Comparison of ENCODE assay signal across 8 cellular contexts in genomic region chr1:157992813-157993178, GRCh38. TPM values are rescaled to one million over a fixed set of nuclear protein-coding genes. Genes with fewer than 3 reads are reported as not detected.
DNase-seq lines count a peak whose midpoint lies in the region; ATAC-seq and TF ChIP-seq lines count a peak whose summit lies in the region.

No MANE protein-coding gene starts in this region.

- H3K9me3 Mint-ChIP-seq in CD4-positive, alpha-beta T cell, result no peaks in the 10 kb centered on the region

- intact Hi-C loops in CD4-positive, alpha-beta T cell (cut with DNase I, micrococcal nuclease), result loop anchor here (1.0 to 10.0 kb wide), 6 partner anchors 120 to 1082 kb away; partner anchors contain the start of genes AIM2 (in 1 of the 2) and IFI16 (in 1 of the 2)
- intact Hi-C loops in esophagus squamous epithelium (cut with DNase I), result loop anchor here (5.0 kb wide), 1 partner anchor 95 kb away; no protein-coding TSS in a partner anchor

- H3K27ac Mint-ChIP-seq in CD4-positive, alpha-beta T cell, result no peak overlapping the region

- peaks cover 0 to 13% (median 3%) of the 10 kb centered on the region in 4 donors for H3K4me1 ChIP-seq in Peyer's patch
- peaks cover 4 to 60% (median 25%) of the 10 kb centered on the region in 3 donors for H3K4me1 ChIP-seq in esophagus squamous epithelium

- peak overlapping the region; percentile 69 for H3K4me3 Mint-ChIP-seq in CD4-positive, alpha-beta T cell

- no peak for ATAC-seq in CD4-positive, alpha-beta T cell (ENCODE audit: poor library complexity)
- peak; percentile 4 for ATAC-seq in omental fat pad (ENCODE audit: low FRiP score)

- peaks cover 65% of the 10 kb centered on the region for H3K27me3 Mint-ChIP-seq in CD4-positive, alpha-beta T cell

- TF ChIP-seq POLR2A in Peyer's patch (IDR thresholded peaks at IDR 0.05) (no peak), esophagus squamous epithelium (IDR thresholded peaks at IDR 0.05) (no peak)

- POLR2A ChIA-PET in CD4-positive, alpha-beta T cell (lab: Charles Lee), result interaction anchor here (1.0 kb wide), 1 partner anchor 132 kb away, joined by 3 read pairs; no protein-coding TSS in a partner anchor

- H3K4me1 Mint-ChIP-seq in CD4-positive, alpha-beta T cell (ENCODE audit: low read depth), result no peaks in the 10 kb centered on the region

- TF ChIP-seq CTCF in CD4-positive, alpha-beta T cell (IDR thresholded peaks at IDR 0.05), result no peak
- TF ChIP-seq CTCF in Peyer's patch (IDR thresholded peaks at IDR 0.05) (no peak), esophagus squamous epithelium (IDR thresholded peaks at IDR 0.05) (no peak), omental fat pad (IDR thresholded peaks at IDR 0.05) (no peak)

- DNase-seq in CD4-positive, alpha-beta T cell, result no peak
- DNase-seq in Peyer's patch, result no peak
- DNase-seq in esophagus squamous epithelium (lab: John Stamatoyannopoulos, UW), result no peak
- no peak for DNase-seq in omental fat pad (ENCODE audit: low spot score)
- DNase-seq in central memory CD4-positive, alpha-beta T cell, result no peak
- no peak for DNase-seq in NCI-H1436 treated with DMSO at 0.1 percent for 48 hours (lab: John Stamatoyannopoulos, UW)
- DNase-seq in DMS 273 (lab: John Stamatoyannopoulos, UW; ENCODE audit: unreplicated experiment), result no peak
- DNase-seq in HuH-7 (ENCODE audit: low spot score), result no peak

- H3K9me3 ChIP-seq in CD4-positive, alpha-beta T cell (ENCODE audit: control insufficient read depth, low read length), result no peaks in the 10 kb centered on the region
- H3K9me3 ChIP-seq in Peyer's patch (no peaks in the 10 kb centered on the region), esophagus squamous epithelium (no peaks in the 10 kb centered on the region)

- peak overlapping the region; percentile 52 to 85 (median 65) for H3K4me3 ChIP-seq in Peyer's patch
- H3K4me3 ChIP-seq in esophagus squamous epithelium, result peak overlapping the region; percentile 58 to 82 (median 70)

- H3K36me3 Mint-ChIP-seq in CD4-positive, alpha-beta T cell (ENCODE audit: low read depth), result no peaks in the 10 kb centered on the region

- H3K27me3 ChIP-seq in CD4-positive, alpha-beta T cell (ENCODE audit: control insufficient read depth, insufficient read depth, low read length), result peaks cover 41% of the 10 kb centered on the region
- no peaks in the 10 kb centered on the region for H3K27me3 ChIP-seq in Peyer's patch
- H3K27me3 ChIP-seq in esophagus squamous epithelium, result peaks cover 0 to 46% (median 0%) of the 10 kb centered on the region in 4 donors

- H3K36me3 ChIP-seq in Peyer's patch, result no peaks in the 10 kb centered on the region
- no peaks in the 10 kb centered on the region for H3K36me3 ChIP-seq in esophagus squamous epithelium

- 0 to 1% methylated on average over 7 to 8 of the region's 8 CpGs for WGBS in esophagus squamous epithelium, 2 donors

- CTCF ChIA-PET in CD4-positive, alpha-beta T cell (lab: Charles Lee), result interaction anchor here (0.6 to 1.6 kb wide), 2 partner anchors 38 to 125 kb away, joined by 3 read pairs; no protein-coding TSS in a partner anchor

- no peak overlapping the region for H3K27ac ChIP-seq in CD4-positive, alpha-beta T cell (ENCODE audit: low read depth, low read length)
- H3K27ac ChIP-seq in Peyer's patch, result peak overlapping the region; percentile 64 to 91 (median 80)
- H3K27ac ChIP-seq in esophagus squamous epithelium, result peak overlapping the region; percentile 81 to 93 (median 92)

RNA-seq across cellular contexts. Expression of gene KIRREL1, which starts 0.6 kb away (rescaled TPM):
- total RNA-seq in CD4-positive, alpha-beta T cell, result not detected
- 10 to 100 TPM in 3 of 4 donors, 1 to 10 TPM in 1; 2.8 to 29.7 (median 11.1) TPM for total RNA-seq in Peyer's patch
- total RNA-seq in esophagus squamous epithelium, result 10 to 100 TPM in 3 of 4 donors, 1 to 10 TPM in 1; 3.6 to 18.9 (median 15.2) TPM
- 10 to 100 TPM; 47.2 to 81.6 (median 61.6) TPM for total RNA-seq in omental fat pad
